In genomic region chr15:63233667-63234419, GRCh38 we compare ENCODE assay signal across 10 cellular contexts. TPM values are rescaled to one million over a fixed set of nuclear protein-coding genes. Genes with fewer than 3 reads are reported as not detected.
DNase-seq lines count a peak whose midpoint lies in the region; ATAC-seq, FAIRE-seq and TF ChIP-seq lines count a peak whose summit lies in the region.
"Had no signal": no experiment of that assay in that cellular context is flagged by ENCODE, and none has a peak within 500 bp of the region (broad histone marks: within the 10 kb centered on the region; RNA-seq: fewer than 3 reads in every experiment).

No MANE protein-coding gene starts in this region.

- peak; percentile 47 for FAIRE-seq in small intestine (lab: Jason Lieb, UNC)

- H3K9me3 Mint-ChIP-seq in activated T-helper 17 cell treated with anti-CD3 and anti-CD28 coated beads, Interleukin-2, amount 50 U/mL, for 72 hours, result no peaks in the 10 kb centered on the region

- ATAC-seq in activated T-helper 17 cell treated with anti-CD3 and anti-CD28 coated beads, Interleukin-2, amount 50 U/mL, for 72 hours (replicated peaks), result peak; percentile 59

- peaks cover 52% of the 10 kb centered on the region for H3K4me1 Mint-ChIP-seq in activated T-helper 17 cell treated with anti-CD3 and anti-CD28 coated beads, Interleukin-2, amount 50 U/mL, for 72 hours

- POLR2A ChIA-PET in HEK293 (lab: Yijun Ruan, JAX), result no interaction called here
- POLR2A ChIA-PET in HEK293T (lab: Yijun Ruan, JAX), result interaction anchor here (1.0 kb wide), 1 partner anchor 76 kb away, joined by 3 read pairs; the partner anchor contains the start of gene RPS27L

- H3K9me3 ChIP-seq in HEK293 (ENCODE audit: control insufficient read depth, insufficient read depth, low read depth, low read length) (no peaks in the 10 kb centered on the region), hepatocyte (ENCODE audit: low read depth) (no peaks in the 10 kb centered on the region), small intestine (ENCODE audit: control insufficient read depth, low read depth) (no peaks in the 10 kb centered on the region)

- H3K27me3 ChIP-seq in hepatocyte (no peaks in the 10 kb centered on the region), small intestine (ENCODE audit: control insufficient read depth in 2 of 2, insufficient read depth in 2 of 2, low read length in 2 of 2) (no peaks in the 10 kb centered on the region)

- no peaks in the 10 kb centered on the region for H3K9me2 ChIP-seq in hepatocyte (replicated peaks; ENCODE audit: insufficient read depth)

- no peak for DNase-seq in hepatocyte (ENCODE audit: low spot score)
- no peak for DNase-seq in small intestine
- DNase-seq in HPDE6-E6E7 (ENCODE audit: extremely low spot score), result no peak
- no peak for DNase-seq in activated CD8-positive, alpha-beta memory T cell treated with anti-CD3 and anti-CD28 coated beads, Interleukin-2, amount 50 U/mL, for 4 hours
- DNase-seq in GF-D8 (lab: John Stamatoyannopoulos, UW), result no peak
- DNase-seq in HEK293T (ENCODE audit: extremely low spot score), result no peak
- DNase-seq: cerebellar nuclear complex; stimulated activated CD4-positive, alpha-beta T cell treated with anti-CD3 and anti-CD28 coated beads, Interleukin-4, amount 100 ng/mL, for 4 hours had no signal

- H2AFZ ChIP-seq in hepatocyte, result no peak overlapping the region

- H3K4me1 ChIP-seq in HEK293 (ENCODE audit: control insufficient read depth, insufficient read depth, low read length), result no peaks in the 10 kb centered on the region; the same call in 1 of the 2 replicates
- peaks cover 18% of the 10 kb centered on the region for H3K4me1 ChIP-seq in hepatocyte (ENCODE audit: insufficient read depth)
- H3K4me1 ChIP-seq in small intestine (ENCODE audit: control insufficient read depth in 2 of 2, insufficient read depth in 1 of 2, low read depth in 1 of 2, low read length in 1 of 2), result peaks cover 6 to 23% of the 10 kb centered on the region in 2 donors

- peak overlapping the region; percentile 61 for H3K27ac Mint-ChIP-seq in activated T-helper 17 cell treated with anti-CD3 and anti-CD28 coated beads, Interleukin-2, amount 50 U/mL, for 72 hours

- CTCF ChIA-PET in HEK293 (lab: Yijun Ruan, JAX), result interaction anchor here (0.7 kb wide), 1 partner anchor 54 kb away, joined by 3 read pairs; no protein-coding TSS in a partner anchor
- CTCF ChIA-PET in HEK293T (lab: Yijun Ruan, JAX), result no interaction called here

- peaks cover 60% of the 10 kb centered on the region for H3K36me3 Mint-ChIP-seq in activated T-helper 17 cell treated with anti-CD3 and anti-CD28 coated beads, Interleukin-2, amount 50 U/mL, for 72 hours (ENCODE audit: low read depth)

- peaks cover 37% of the 10 kb centered on the region for H3K79me2 ChIP-seq in hepatocyte

- H3K36me3 ChIP-seq in HEK293 (ENCODE audit: control insufficient read depth in 2 of 2, insufficient read depth in 1 of 2, low read length in 2 of 2) (no peaks in the 10 kb centered on the region), hepatocyte (replicated peaks; ENCODE audit: insufficient read depth, low read depth) (no peaks in the 10 kb centered on the region), small intestine (ENCODE audit: control insufficient read depth in 2 of 2, insufficient read depth in 2 of 2, low read length in 2 of 2) (no peaks in the 10 kb centered on the region)

- no peaks in the 10 kb centered on the region for H4K20me1 ChIP-seq in hepatocyte (ENCODE audit: insufficient read depth, poor library complexity, severe bottlenecking)

- no peaks in the 10 kb centered on the region for H3K27me3 Mint-ChIP-seq in activated T-helper 17 cell treated with anti-CD3 and anti-CD28 coated beads, Interleukin-2, amount 50 U/mL, for 72 hours

- peak overlapping the region; percentile 58 for H3K4me3 Mint-ChIP-seq in activated T-helper 17 cell treated with anti-CD3 and anti-CD28 coated beads, Interleukin-2, amount 50 U/mL, for 72 hours

- H3K27ac ChIP-seq in HEK293 (ENCODE audit: extremely low read depth, low read depth, low read length) (no peak overlapping the region), hepatocyte (peak overlapping the region; percentile 73), small intestine (ENCODE audit: low read depth in 1 of 2, low read length in 1 of 2) (peak overlapping the region; percentile 35 to 88)

- no peak for TF ChIP-seq CTCF in HEK293 (tag by site-specific recombination; IDR thresholded peaks at IDR 0.05)
- TF ChIP-seq CTCF in hepatocyte (IDR thresholded peaks at IDR 0.05; ENCODE audit: poor library complexity), result no peak

- H3K4me3 ChIP-seq in HEK293 (ENCODE audit: low read depth, low read length), result no peak overlapping the region
- H3K4me3 ChIP-seq in hepatocyte, result no peak overlapping the region
- no peak overlapping the region for H3K4me3 ChIP-seq in small intestine (ENCODE audit: low read depth in 1 of 2, low read length in 2 of 2)

- WGBS in hepatocyte (ENCODE audit: low lambda C conversion rate, missing lambda C conversion rate), result 56% methylated on average over 5 of the region's 5 CpGs
- WGBS in small intestine, 3 donors, result 38 to 45% (median 39%) methylated on average over 5 of the region's 5 CpGs

- H3K4me2 ChIP-seq in hepatocyte, result peak overlapping the region; percentile 30

TF ChIP-seq in HEK293, 187 proteins besides CTCF, POLR2A, EP300 and RAD21:
- peak; percentile 64; the same call in 1 of the 2 replicates for TF ChIP-seq PRDM6 (tag by site-specific recombination; IDR thresholded peaks at IDR 0.05)
- TF ChIP-seq ZNF449 (tag by site-specific recombination; IDR thresholded peaks at IDR 0.05), result no peak

TF ChIP-seq in HEK293T, 16 proteins besides CTCF, POLR2A, EP300 and RAD21:
- no peak for TF ChIP-seq BHLHE40 (IDR thresholded peaks at IDR 0.05; ENCODE audit: borderline replicate concordance)
- TF ChIP-seq HDGF (IDR thresholded peaks at IDR 0.05; ENCODE audit: borderline replicate concordance), result no peak

RNA-seq across cellular contexts. Expression of gene APH1B, which starts 43.6 kb away (rescaled TPM):
- total RNA-seq in activated T-helper 17 cell treated with anti-CD3 and anti-CD28 coated beads, Interleukin-2, amount 50 U/mL, for 72 hours, result 1 to 10 TPM; 7.8 to 8.7 TPM
- total RNA-seq in hepatocyte, result 19.5 and 19.9 TPM in 2 replicates
- polyA plus RNA-seq in hepatocyte (29.8 and 37.9 TPM in 2 replicates), small intestine (1 to 10 TPM; 1.4 to 4.5 (median 1.8) TPM)

RNA-seq across cellular contexts. Expression of gene RAB8B, which starts 44.4 kb away (rescaled TPM):
- total RNA-seq in activated T-helper 17 cell treated with anti-CD3 and anti-CD28 coated beads, Interleukin-2, amount 50 U/mL, for 72 hours, result 100 to 1,000 TPM in 1 of 2 donors, 10 to 100 TPM in 1; 68.1 to 185 TPM
- 36.9 and 40.5 TPM in 2 replicates for total RNA-seq in hepatocyte
- polyA plus RNA-seq in hepatocyte (11.7 and 16.4 TPM in 2 replicates), small intestine (10 to 100 TPM in 2 of 3 donors, 1 to 10 TPM in 1; 9.8 to 14.5 (median 13.2) TPM)
